Comparison of ENCODE assay signal across 1 cellular context in genomic region chr3:112811917-112812660, GRCh38.
TF ChIP-seq lines count a peak whose summit lies in the region.

No MANE protein-coding gene starts in this region.

TF ChIP-seq in IMR-90, 13 proteins besides CTCF, POLR2A, EP300 and RAD21 (continued from another document):
- TF ChIP-seq FOS (IDR thresholded peaks at IDR 0.05; ENCODE audit: low read depth, low read length) = no peak
- TF ChIP-seq, protein P1, sequence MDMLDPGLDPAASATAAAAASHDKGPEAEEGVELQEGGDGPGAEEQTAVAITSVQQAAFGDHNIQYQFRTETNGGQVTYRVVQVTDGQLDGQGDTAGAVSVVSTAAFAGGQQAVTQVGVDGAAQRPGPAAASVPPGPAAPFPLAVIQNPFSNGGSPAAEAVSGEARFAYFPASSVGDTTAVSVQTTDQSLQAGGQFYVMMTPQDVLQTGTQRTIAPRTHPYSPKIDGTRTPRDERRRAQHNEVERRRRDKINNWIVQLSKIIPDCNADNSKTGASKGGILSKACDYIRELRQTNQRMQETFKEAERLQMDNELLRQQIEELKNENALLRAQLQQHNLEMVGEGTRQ (IDR thresholded peaks at IDR 0.05; ENCODE audit: low read depth, low read length) = no peak
- TF ChIP-seq NFE2L2 (IDR thresholded peaks at IDR 0.05; ENCODE audit: low read depth, low read length) = no peak
- no peak for TF ChIP-seq MAZ (IDR thresholded peaks at IDR 0.05; ENCODE audit: borderline replicate concordance, low read depth, low read length)
- TF ChIP-seq CHD1 (IDR thresholded peaks at IDR 0.05; ENCODE audit: low read depth, low read length) = no peak
